In the genomic region with DNA sequence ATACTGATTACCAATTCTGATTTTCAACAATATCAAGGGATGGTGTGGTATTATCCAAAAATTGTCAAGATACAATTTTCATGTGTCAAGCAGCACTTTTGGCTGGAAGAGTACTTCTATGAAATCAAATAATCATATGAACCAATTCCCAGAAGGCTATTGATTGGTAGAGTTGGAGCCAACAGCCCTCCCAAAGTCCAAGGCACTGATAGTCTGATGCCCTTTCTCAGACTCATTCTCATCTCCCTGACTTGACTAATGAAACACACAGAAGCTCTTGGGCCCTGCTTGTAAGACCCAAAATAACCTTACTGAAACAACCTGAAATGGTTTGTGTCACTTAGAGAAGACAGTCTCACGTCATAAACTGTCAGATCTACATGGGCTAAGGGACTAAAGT, we compare ENCODE assay signal across 24 cellular contexts.
"Had no signal": no experiment of that assay in that cellular context is flagged by ENCODE, and none has a peak within 500 bp of the region (broad histone marks: within the 10 kb centered on the region; RNA-seq: fewer than 3 reads in every experiment).

No MANE protein-coding gene starts in this region.

- H3K27me3 ChIP-seq: MG63 had no signal

- ATAC-seq: Panc1, PC-3, T-cell had no signal

- H3K9ac ChIP-seq: SK-N-SH had no signal

- DNase-seq: IMR-90; Karpas-422; KG1; MG63; NCI-H1092; NCI-H1105 treated with DMSO at 0.1 percent for 48 hours; NCI-H1436 treated with DMSO at 0.1 percent for 48 hours; NCI-H1694; NCI-H187 treated with DMSO at 0.1 percent for 48 hours; NCI-H2029 treated with DMSO at 0.1 percent for 48 hours; NCI-H2227 treated with DMSO at 0.1 percent for 48 hours; NCI-H446; NCI-H510A; NCI-H524 treated with DMSO at 0.1 percent for 48 hours; NCI-H69; NCI-H774; NK-92 treated with Interleukin-12 subunit alpha and Interleukin-12 subunit beta, amount 100 ng/mL, for 24 hours; PC-3; SHP77; SK-N-SH; SW 1271; T-cell had no signal

- H3K4me3 ChIP-seq: MG63 had no signal

- H3K27ac ChIP-seq: RWPE1 had no signal

- H3K36me3 ChIP-seq: MG63 had no signal

- H3K4me2 ChIP-seq: SK-N-SH had no signal

- H3K9me3 ChIP-seq: MG63, SK-N-SH had no signal
